ENCODE assay signal across 7 cellular contexts in genomic region chr6:64469405-64469804, GRCh38.
DNase-seq lines count a peak whose midpoint lies in the region; ATAC-seq, FAIRE-seq and TF ChIP-seq lines count a peak whose summit lies in the region.
"Not testable (repeated sequence)": the region's sequence is repeated elsewhere in the genome, so short reads cannot be mapped to it uniquely, and the experiment has no call there.

No MANE protein-coding gene starts in this region.

- not testable (repeated sequence) for H2AFZ ChIP-seq in DND-41 (ENCODE audit: low read depth, low read length); PC-9; endothelial cell of umbilical vein (ENCODE audit: low read depth, low read length)

- not testable (repeated sequence) for H3K4me1 Mint-ChIP-seq in progenitor cell of endocrine pancreas (ENCODE audit: low read depth)

- BruUV-seq in PC-9 (replicated peaks; lab: Mats Ljungman, UMichigan); endothelial cell of umbilical vein (replicated peaks; lab: Mats Ljungman, UMichigan): not testable (repeated sequence)

- not testable (repeated sequence) for H3K4me2 ChIP-seq in DND-41 (ENCODE audit: insufficient read depth, low read length); PC-9; endothelial cell of umbilical vein (ENCODE audit: insufficient read depth, low read length)

- H3K4me1 ChIP-seq in DND-41 (ENCODE audit: insufficient read depth, low read length); PC-9 (replicated peaks; ENCODE audit: insufficient read depth); endothelial cell of umbilical vein (ENCODE audit: control insufficient read depth, extremely low read depth, insufficient read depth, low read length): not testable (repeated sequence)

- DNase-seq in DND-41; PC-9; astrocyte of the cerebellum (ENCODE audit: low read depth); endothelial cell of umbilical vein (ENCODE audit: low read depth, low spot score); kidney epithelial cell (ENCODE audit: low read depth); progenitor cell of endocrine pancreas (ENCODE audit: low spot score, unreplicated experiment): not testable (repeated sequence)

- CTCF ChIA-PET in PC-9 (lab: Charles Lee), result not testable (repeated sequence)
- CTCF ChIA-PET in endothelial cell of umbilical vein (lab: Charles Lee), result interaction anchor here (0.7 to 1.8 kb wide), 2 partner anchors 9 to 264 kb away, joined by 3 read pairs; no protein-coding TSS in a partner anchor

- not testable (repeated sequence) for TF ChIP-seq POLR2A in endothelial cell of umbilical vein (IDR thresholded peaks at IDR 0.05; ENCODE audit: low read depth, low read length)

- not testable (repeated sequence) for H3K9me1 ChIP-seq in endothelial cell of umbilical vein (replicated peaks; ENCODE audit: control insufficient read depth, extremely low read depth, insufficient read depth, low read length)

- ATAC-seq in DND-41 (ENCODE audit: insufficient read depth, low read depth), result not testable (repeated sequence)

- peak; percentile 12 for TF ChIP-seq CTCF in DND-41 (IDR thresholded peaks at IDR 0.05; ENCODE audit: borderline replicate concordance, extremely low read depth, low read length, poor library complexity, severe bottlenecking)
- TF ChIP-seq CTCF in PC-9 (conservative IDR thresholded peaks at IDR 0.05), result peak; percentile 45; the same call in 1 of the 2 replicates
- peak; percentile 13 for TF ChIP-seq CTCF in astrocyte of the cerebellum (IDR thresholded peaks at IDR 0.05; ENCODE audit: low read depth, low read length, missing control alignments)
- peak; percentile 29 to 49 for TF ChIP-seq CTCF in endothelial cell of umbilical vein (IDR thresholded peaks at IDR 0.05; ENCODE audit: extremely low read depth in 1 of 2, insufficient read depth in 1 of 2, low read depth in 1 of 2, low read length in 2 of 2)
- TF ChIP-seq CTCF in kidney epithelial cell (IDR thresholded peaks at IDR 0.05; ENCODE audit: insufficient read depth, low read length, poor library complexity, severe bottlenecking), result peak; percentile 41
- peak; percentile 55 for TF ChIP-seq CTCF in progenitor cell of endocrine pancreas (IDR thresholded peaks at IDR 0.05; ENCODE audit: unreplicated experiment)

- H4K20me1 ChIP-seq in DND-41 (ENCODE audit: insufficient read depth, low read length); PC-9 (ENCODE audit: insufficient read depth); endothelial cell of umbilical vein (replicated peaks; ENCODE audit: control insufficient read depth, extremely low read depth, insufficient read depth, low read length): not testable (repeated sequence)

- not testable (repeated sequence) for H3K79me2 ChIP-seq in DND-41 (ENCODE audit: insufficient read depth, low read length); PC-9 (ENCODE audit: low read depth); endothelial cell of umbilical vein (ENCODE audit: control insufficient read depth, insufficient read depth, low read length)

- TF ChIP-seq EP300 in Ishikawa (IDR thresholded peaks at IDR 0.05; ENCODE audit: borderline replicate concordance), result not testable (repeated sequence)

- not testable (repeated sequence) for H3K27me3 ChIP-seq in DND-41 (ENCODE audit: insufficient read depth, low read length, poor library complexity); PC-9 (ENCODE audit: insufficient read depth, low read depth); endothelial cell of umbilical vein (ENCODE audit: control insufficient read depth in 2 of 2, insufficient read depth in 2 of 2, low read length in 2 of 2); kidney epithelial cell (ENCODE audit: control insufficient read depth, insufficient read depth, low read length)

- H3K4me3 Mint-ChIP-seq in progenitor cell of endocrine pancreas (ENCODE audit: low read depth), result not testable (repeated sequence)

- POLR2A ChIA-PET in PC-9 (lab: Charles Lee; ENCODE audit: unreplicated experiment); endothelial cell of umbilical vein (lab: Charles Lee): not testable (repeated sequence)

- H3K27ac ChIP-seq in DND-41 (ENCODE audit: low read length); PC-9; endothelial cell of umbilical vein (ENCODE audit: insufficient read depth, low read depth, low read length): not testable (repeated sequence)

- not testable (repeated sequence) for H3K9ac ChIP-seq in DND-41 (ENCODE audit: low read depth, low read length); endothelial cell of umbilical vein (replicated peaks; ENCODE audit: extremely low read depth, insufficient read depth, low read length)

- not testable (repeated sequence) for H3K36me3 Mint-ChIP-seq in progenitor cell of endocrine pancreas (ENCODE audit: insufficient read depth)

- H3K27me3 Mint-ChIP-seq in progenitor cell of endocrine pancreas, result not testable (repeated sequence)

- not testable (repeated sequence) for H3K4me3 ChIP-seq in DND-41 (ENCODE audit: low read depth in 1 of 2, low read length in 2 of 2); PC-9; astrocyte of the cerebellum (ENCODE audit: low read depth, low read length); endothelial cell of umbilical vein (replicated peaks in 1 of 3; ENCODE audit: insufficient read depth in 1 of 3, low read depth in 1 of 3, low read length in 3 of 3); kidney epithelial cell (ENCODE audit: low read depth, low read length)

- in situ Hi-C loops in astrocyte of the cerebellum (cut with HindIII; ENCODE audit: low sequenced_read_pairs), result not testable (repeated sequence)

- dilution Hi-C loops in endothelial cell of umbilical vein (cut with MboI; ENCODE audit: extremely low pct_ligation_motif_present, low sequenced_read_pairs), result not testable (repeated sequence)

- H3K36me3 ChIP-seq in DND-41 (ENCODE audit: insufficient read depth, low read length); PC-9 (ENCODE audit: low read depth); endothelial cell of umbilical vein (ENCODE audit: control insufficient read depth in 2 of 2, extremely low read depth in 1 of 2, insufficient read depth in 2 of 2, low read length in 2 of 2); kidney epithelial cell (ENCODE audit: control insufficient read depth, insufficient read depth, low read length): not testable (repeated sequence)

- H3K27ac Mint-ChIP-seq in progenitor cell of endocrine pancreas, result not testable (repeated sequence)

- peak; percentile 16; the same call in 1 of the 2 replicates for TF ChIP-seq RAD21 in Ishikawa (IDR thresholded peaks at IDR 0.05; ENCODE audit: low read depth)

- peak; percentile 89 for FAIRE-seq in endothelial cell of umbilical vein (lab: Jason Lieb, UNC)

- intact Hi-C loops in PC-9 (cut with micrococcal nuclease; ENCODE audit: unreplicated experiment), result not testable (repeated sequence)
- intact Hi-C loops in endothelial cell of umbilical vein (cut with micrococcal nuclease), result loop anchor here (2.0 kb wide), 1 partner anchor 263 kb away; no protein-coding TSS in a partner anchor

- H3K9me3 Mint-ChIP-seq in progenitor cell of endocrine pancreas (ENCODE audit: low read depth), result peaks cover 21% of the 10 kb centered on the region

- H3F3A ChIP-seq in PC-9 (ENCODE audit: insufficient read depth, low read depth), result not testable (repeated sequence)

- not testable (repeated sequence) for H3K9me3 ChIP-seq in DND-41 (ENCODE audit: insufficient read depth, low read length, severe bottlenecking); PC-9 (ENCODE audit: insufficient read depth, low read depth); endothelial cell of umbilical vein (replicated peaks; ENCODE audit: control insufficient read depth, insufficient read depth, low read length)

- not testable (repeated sequence) for H3K9me2 ChIP-seq in PC-9 (ENCODE audit: insufficient read depth)
